In genomic region chr6:105794263-105794662, GRCh38 we compare ENCODE assay signal across 9 cellular contexts.
DNase-seq lines count a peak whose midpoint lies in the region; ATAC-seq and TF ChIP-seq lines count a peak whose summit lies in the region.
"Had no signal": no experiment of that assay in that cellular context is flagged by ENCODE, and none has a peak within 500 bp of the region (broad histone marks: within the 10 kb centered on the region; RNA-seq: fewer than 3 reads in every experiment).

No MANE protein-coding gene starts in this region.

- no peaks in the 10 kb centered on the region for H3K27me3 ChIP-seq in BLaER1 treated with 17β-estradiol and CSF1 and Interleukin-3, amounts not matched to agents 10 nM and 100 nM
- no peaks in the 10 kb centered on the region for H3K27me3 ChIP-seq in colonic mucosa

- in situ Hi-C loops in ACHN (cut with HindIII; ENCODE audit: low pct_ligation_motif_present, low pct_unique_long_range_greater_than_20kb, low sequenced_read_pairs) = no loop called here

- peaks cover 45 to 91% (median 72%) of the 10 kb centered on the region in 10 experiments for H3K4me1 ChIP-seq in BLaER1 treated with 17β-estradiol and CSF1 and Interleukin-3, amounts not matched to agents 10 nM and 100 nM
- H3K4me1 ChIP-seq in colonic mucosa = no peaks in the 10 kb centered on the region

- DNase-seq in MV-4-11 (lab: John Stamatoyannopoulos, UW) = peak; percentile 85
- DNase-seq in colonic mucosa = peak; percentile 63
- peak; percentile 17 for DNase-seq in myocyte (ENCODE audit: low read depth)
- DNase-seq in ACHN = no peak
- DNase-seq in activated naive CD4-positive, alpha-beta T cell treated with Interleukin-2 at 50 U/mL for 16 hours = no peak
- no peak for DNase-seq in effector CD4-positive, alpha-beta T cell

- TF ChIP-seq CTCF in colonic mucosa (IDR thresholded peaks at IDR 0.05) = no peak

- H3K27ac ChIP-seq in BLaER1 treated with 17β-estradiol and CSF1 and Interleukin-3, amounts not matched to agents 10 nM and 100 nM = peak overlapping the region in 10 of 11 experiments; percentile 47 to 89 (median 84); a peak in 19 of 22 replicates
- no peak overlapping the region for H3K27ac ChIP-seq in colonic mucosa
- H3K27ac ChIP-seq: VCaP had no signal

- peak overlapping the region; percentile 16 to 85 (median 71) for H3K4me2 ChIP-seq in BLaER1 treated with 17β-estradiol and CSF1 and Interleukin-3, amounts not matched to agents 10 nM and 100 nM

- no peaks in the 10 kb centered on the region for H3K36me3 ChIP-seq in BLaER1 treated with 17β-estradiol and CSF1 and Interleukin-3, amounts not matched to agents 10 nM and 100 nM
- H3K36me3 ChIP-seq in colonic mucosa = no peaks in the 10 kb centered on the region

- ATAC-seq in GM21529 (IDR thresholded peaks at IDR 0.05; ENCODE audit: unreplicated experiment) = no peak

- H4K20me1 ChIP-seq in BLaER1 treated with 17β-estradiol and CSF1 and Interleukin-3, amounts not matched to agents 10 nM and 100 nM = no peaks in the 10 kb centered on the region

- peak overlapping the region in 9 of 11 experiments; percentile 7 to 63 (median 19); a peak in 11 of 22 replicates for H3K9ac ChIP-seq in BLaER1 treated with 17β-estradiol and CSF1 and Interleukin-3, amounts not matched to agents 10 nM and 100 nM
- no peak overlapping the region for H3K9ac ChIP-seq in colonic mucosa (ENCODE audit: low read depth in 2 of 2, low read length in 2 of 2)

- intact Hi-C loops in colonic mucosa (cut with DNase I) = no loop called here

- no peak overlapping the region for H3K4me3 ChIP-seq in BLaER1 treated with 17β-estradiol and CSF1 and Interleukin-3, amounts not matched to agents 10 nM and 100 nM
- H3K4me3 ChIP-seq in colonic mucosa = no peak overlapping the region

- H3K9me3 ChIP-seq in BLaER1 treated with 17β-estradiol and CSF1 and Interleukin-3, amounts not matched to agents 10 nM and 100 nM (replicated peaks in 1 of 11) = no peaks in the 10 kb centered on the region
- H3K9me3 ChIP-seq in colonic mucosa = no peaks in the 10 kb centered on the region

Comparison
In these comparisons a context has a peak if more than half of its experiments do, and no peak if none do; other contexts are left out.
1. H3K9ac ChIP-seq: peak in BLaER1 treated with 17β-estradiol and CSF1 and Interleukin-3, amounts not matched to agents 10 nM and 100 nM (9 of 11); none in colonic mucosa (0 of 2).
2. DNase-seq: peak in MV-4-11 (single experiment), colonic mucosa (single experiment) and myocyte (single experiment); none in ACHN (single experiment), activated naive CD4-positive, alpha-beta T cell treated with Interleukin-2 at 50 U/mL for 16 hours (single experiment) and effector CD4-positive, alpha-beta T cell (single experiment).